1 cellular context compared by ENCODE assay signal in the genomic region with DNA sequence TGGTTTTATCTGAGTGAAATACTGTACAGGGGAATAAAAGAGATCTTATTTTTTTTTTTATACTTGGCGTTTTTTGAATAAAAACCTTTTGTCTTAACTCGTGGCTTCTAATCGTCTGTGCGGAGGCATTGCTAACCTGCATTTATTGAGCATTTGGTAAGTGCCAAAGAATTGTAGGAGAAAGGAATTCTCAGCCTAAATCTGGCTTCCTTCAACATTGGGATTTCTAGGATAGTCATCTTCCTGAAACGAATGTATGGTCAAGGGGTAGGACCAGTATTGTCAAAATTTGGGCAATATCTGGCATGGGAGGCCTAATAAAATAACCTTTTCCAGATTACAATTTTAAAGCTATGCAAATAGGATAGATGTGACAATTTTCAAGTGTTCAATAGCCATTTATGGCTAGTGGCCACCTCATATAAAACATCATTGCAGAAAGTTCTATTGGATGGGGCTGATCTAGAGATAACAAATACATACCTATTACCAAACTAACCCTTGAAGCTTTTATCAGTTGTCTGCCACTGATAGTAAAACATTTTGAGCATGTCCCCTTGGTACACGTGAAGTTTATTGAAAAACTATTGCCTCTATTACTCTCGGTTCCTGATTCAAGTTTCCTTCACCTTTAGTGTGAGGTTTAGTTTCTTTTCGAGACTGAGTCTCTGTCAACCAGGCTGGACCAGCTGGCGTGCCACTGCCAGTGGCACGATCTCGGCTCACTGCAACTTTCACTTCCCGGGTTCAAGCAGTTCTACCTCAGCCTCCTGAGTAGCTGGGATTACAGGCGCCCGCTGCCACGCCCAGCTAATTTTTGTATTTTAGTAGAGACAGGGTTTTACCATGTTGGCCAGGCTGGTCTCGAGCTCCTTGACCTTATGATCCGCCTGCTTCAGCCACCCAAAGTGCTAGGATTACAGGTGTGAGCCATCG.
A peak's percentile ranks its signal among the peaks of the same experiment; 100 is the strongest.
TF ChIP-seq lines count a peak whose summit lies in the region.

No MANE protein-coding gene starts in this region.

TF ChIP-seq in HepG2, 621 proteins besides CTCF, POLR2A, EP300 and RAD21 (continued from another document):
- TF ChIP-seq, protein P1, sequence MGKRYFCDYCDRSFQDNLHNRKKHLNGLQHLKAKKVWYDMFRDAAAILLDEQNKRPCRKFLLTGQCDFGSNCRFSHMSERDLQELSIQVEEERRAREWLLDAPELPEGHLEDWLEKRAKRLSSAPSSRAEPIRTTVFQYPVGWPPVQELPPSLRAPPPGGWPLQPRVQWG (CRISPR knock-in tag; IDR thresholded peaks at IDR 0.05; ENCODE audit: borderline replicate concordance, low read depth), result no peak
- TF ChIP-seq, protein P2, sequence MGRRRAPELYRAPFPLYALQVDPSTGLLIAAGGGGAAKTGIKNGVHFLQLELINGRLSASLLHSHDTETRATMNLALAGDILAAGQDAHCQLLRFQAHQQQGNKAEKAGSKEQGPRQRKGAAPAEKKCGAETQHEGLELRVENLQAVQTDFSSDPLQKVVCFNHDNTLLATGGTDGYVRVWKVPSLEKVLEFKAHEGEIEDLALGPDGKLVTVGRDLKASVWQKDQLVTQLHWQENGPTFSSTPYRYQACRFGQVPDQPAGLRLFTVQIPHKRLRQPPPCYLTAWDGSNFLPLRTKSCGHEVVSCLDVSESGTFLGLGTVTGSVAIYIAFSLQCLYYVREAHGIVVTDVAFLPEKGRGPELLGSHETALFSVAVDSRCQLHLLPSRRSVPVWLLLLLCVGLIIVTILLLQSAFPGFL (CRISPR knock-in tag; IDR thresholded peaks at IDR 0.05), result no peak
- TF ChIP-seq THAP11 (CRISPR knock-in tag; IDR thresholded peaks at IDR 0.05) (peak; percentile 23; the same call in 1 of the 2 replicates), MEF2D (CRISPR knock-in tag; IDR thresholded peaks at IDR 0.05) (0 out of 2 replicates have a peak, but pooled peaks have one; percentile 28), NONO (IDR thresholded peaks at IDR 0.05) (no peak), NONO (CRISPR knock-in tag; conservative IDR thresholded peaks at IDR 0.05) (no peak; the same call in 1 of the 2 replicates), EEA1 (CRISPR knock-in tag; IDR thresholded peaks at IDR 0.05; ENCODE audit: borderline replicate concordance) (no peak), MZF1 (CRISPR knock-in tag; IDR thresholded peaks at IDR 0.05; ENCODE audit: borderline replicate concordance) (no peak), SOX13 (IDR thresholded peaks at IDR 0.05) (no peak), SOX13 (CRISPR knock-in tag; conservative IDR thresholded peaks at IDR 0.05 in 1 of 2, IDR thresholded peaks at IDR 0.05 in 1 of 2) (peak in 1 of 2 experiments; percentile 22; a peak in 1 of 4 replicates), RAD51 (IDR thresholded peaks at IDR 0.05; ENCODE audit: borderline replicate concordance) (no peak), TARDBP (CRISPR knock-in tag; IDR thresholded peaks at IDR 0.05) (no peak), ZNF292 (CRISPR knock-in tag; IDR thresholded peaks at IDR 0.05; ENCODE audit: borderline replicate concordance, low read depth) (0 out of 2 replicates have a peak, but pooled peaks have one; percentile 10), KLF12 (CRISPR knock-in tag; IDR thresholded peaks at IDR 0.05; ENCODE audit: borderline replicate concordance) (no peak), SIN3A (IDR thresholded peaks at IDR 0.05; ENCODE audit: borderline replicate concordance, low read depth, low read length) (0 out of 2 replicates have a peak, but pooled peaks have one; percentile 22), ESRRA (CRISPR knock-in tag; IDR thresholded peaks at IDR 0.05; ENCODE audit: low read depth) (no peak), ARNTL (CRISPR knock-in tag; IDR thresholded peaks at IDR 0.05) (no peak), ZNF652 (CRISPR knock-in tag; IDR thresholded peaks at IDR 0.05; ENCODE audit: borderline replicate concordance, low read depth) (0 out of 2 replicates have a peak, but pooled peaks have one; percentile 8), GLI4 (CRISPR knock-in tag; IDR thresholded peaks at IDR 0.05; ENCODE audit: borderline replicate concordance) (no peak), RXRB (CRISPR knock-in tag; IDR thresholded peaks at IDR 0.05; ENCODE audit: borderline replicate concordance) (peak; percentile 10; the same call in 1 of the 2 replicates), SMARCC2 (IDR thresholded peaks at IDR 0.05) (no peak), GATA4 (IDR thresholded peaks at IDR 0.05; ENCODE audit: borderline replicate concordance, low read depth) (peak; percentile 20; the same call in 1 of the 2 replicates), STAG1 (CRISPR knock-in tag; IDR thresholded peaks at IDR 0.05) (peak; percentile 2; the same call in 1 of the 2 replicates), AGO1 (IDR thresholded peaks at IDR 0.05; ENCODE audit: low read depth, low read length, poor library complexity, severe bottlenecking) (peak; percentile 55), BCL6 (CRISPR knock-in tag; IDR thresholded peaks at IDR 0.05) (no peak), PAF1 (CRISPR knock-in tag; IDR thresholded peaks at IDR 0.05) (peak; percentile 94), SETDB1 (CRISPR knock-in tag; IDR thresholded peaks at IDR 0.05; ENCODE audit: borderline replicate concordance) (peak; percentile 75; the same call in 1 of the 2 replicates), ZNF883 (CRISPR knock-in tag; IDR thresholded peaks at IDR 0.05; ENCODE audit: not compliant biosample characterization) (no peak), RNF2 (conservative IDR thresholded peaks at IDR 0.05; ENCODE audit: low read depth) (no peak), POLR2G (IDR thresholded peaks at IDR 0.05; ENCODE audit: low read depth, low read length) (peak; percentile 49; the same call in 1 of the 2 replicates)
- TF ChIP-seq, protein P3, sequence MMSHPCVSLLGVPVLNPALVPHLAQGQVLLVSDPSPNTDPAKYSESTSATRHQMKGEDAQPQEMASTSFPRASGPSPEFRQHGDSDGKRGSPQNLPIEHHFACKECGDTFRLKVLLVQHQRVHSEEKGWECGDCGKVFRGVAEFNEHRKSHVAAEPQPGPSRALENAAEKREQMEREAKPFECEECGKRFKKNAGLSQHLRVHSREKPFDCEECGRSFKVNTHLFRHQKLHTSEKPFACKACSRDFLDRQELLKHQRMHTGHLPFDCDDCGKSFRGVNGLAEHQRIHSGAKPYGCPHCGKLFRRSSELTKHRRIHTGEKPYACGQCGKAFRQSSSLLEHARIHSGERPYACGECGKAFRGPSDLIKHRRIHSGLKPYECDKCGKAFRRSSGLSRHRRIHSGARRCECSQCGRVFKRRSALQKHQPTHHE (CRISPR knock-in tag; IDR thresholded peaks at IDR 0.05; ENCODE audit: borderline replicate concordance), result no peak
- TF ChIP-seq, protein P4, sequence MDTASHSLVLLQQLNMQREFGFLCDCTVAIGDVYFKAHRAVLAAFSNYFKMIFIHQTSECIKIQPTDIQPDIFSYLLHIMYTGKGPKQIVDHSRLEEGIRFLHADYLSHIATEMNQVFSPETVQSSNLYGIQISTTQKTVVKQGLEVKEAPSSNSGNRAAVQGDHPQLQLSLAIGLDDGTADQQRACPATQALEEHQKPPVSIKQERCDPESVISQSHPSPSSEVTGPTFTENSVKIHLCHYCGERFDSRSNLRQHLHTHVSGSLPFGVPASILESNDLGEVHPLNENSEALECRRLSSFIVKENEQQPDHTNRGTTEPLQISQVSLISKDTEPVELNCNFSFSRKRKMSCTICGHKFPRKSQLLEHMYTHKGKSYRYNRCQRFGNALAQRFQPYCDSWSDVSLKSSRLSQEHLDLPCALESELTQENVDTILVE (CRISPR knock-in tag; IDR thresholded peaks at IDR 0.05), result peak; percentile 39; the same call in 1 of the 2 replicates
- TF ChIP-seq, protein P5, sequence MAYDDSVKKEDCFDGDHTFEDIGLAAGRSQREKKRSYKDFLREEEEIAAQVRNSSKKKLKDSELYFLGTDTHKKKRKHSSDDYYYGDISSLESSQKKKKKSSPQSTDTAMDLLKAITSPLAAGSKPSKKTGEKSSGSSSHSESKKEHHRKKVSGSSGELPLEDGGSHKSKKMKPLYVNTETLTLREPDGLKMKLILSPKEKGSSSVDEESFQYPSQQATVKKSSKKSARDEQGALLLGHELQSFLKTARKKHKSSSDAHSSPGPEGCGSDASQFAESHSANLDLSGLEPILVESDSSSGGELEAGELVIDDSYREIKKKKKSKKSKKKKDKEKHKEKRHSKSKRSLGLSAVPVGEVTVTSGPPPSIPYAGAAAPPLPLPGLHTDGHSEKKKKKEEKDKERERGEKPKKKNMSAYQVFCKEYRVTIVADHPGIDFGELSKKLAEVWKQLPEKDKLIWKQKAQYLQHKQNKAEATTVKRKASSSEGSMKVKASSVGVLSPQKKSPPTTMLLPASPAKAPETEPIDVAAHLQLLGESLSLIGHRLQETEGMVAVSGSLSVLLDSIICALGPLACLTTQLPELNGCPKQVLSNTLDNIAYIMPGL (CRISPR knock-in tag; IDR thresholded peaks at IDR 0.05; ENCODE audit: borderline replicate concordance in 1 of 2, low read depth in 1 of 2), result no peak
- TF ChIP-seq, protein P6, sequence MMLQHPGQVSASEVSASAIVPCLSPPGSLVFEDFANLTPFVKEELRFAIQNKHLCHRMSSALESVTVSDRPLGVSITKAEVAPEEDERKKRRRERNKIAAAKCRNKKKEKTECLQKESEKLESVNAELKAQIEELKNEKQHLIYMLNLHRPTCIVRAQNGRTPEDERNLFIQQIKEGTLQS (CRISPR knock-in tag; IDR thresholded peaks at IDR 0.05), result no peak
- TF ChIP-seq, protein P7, sequence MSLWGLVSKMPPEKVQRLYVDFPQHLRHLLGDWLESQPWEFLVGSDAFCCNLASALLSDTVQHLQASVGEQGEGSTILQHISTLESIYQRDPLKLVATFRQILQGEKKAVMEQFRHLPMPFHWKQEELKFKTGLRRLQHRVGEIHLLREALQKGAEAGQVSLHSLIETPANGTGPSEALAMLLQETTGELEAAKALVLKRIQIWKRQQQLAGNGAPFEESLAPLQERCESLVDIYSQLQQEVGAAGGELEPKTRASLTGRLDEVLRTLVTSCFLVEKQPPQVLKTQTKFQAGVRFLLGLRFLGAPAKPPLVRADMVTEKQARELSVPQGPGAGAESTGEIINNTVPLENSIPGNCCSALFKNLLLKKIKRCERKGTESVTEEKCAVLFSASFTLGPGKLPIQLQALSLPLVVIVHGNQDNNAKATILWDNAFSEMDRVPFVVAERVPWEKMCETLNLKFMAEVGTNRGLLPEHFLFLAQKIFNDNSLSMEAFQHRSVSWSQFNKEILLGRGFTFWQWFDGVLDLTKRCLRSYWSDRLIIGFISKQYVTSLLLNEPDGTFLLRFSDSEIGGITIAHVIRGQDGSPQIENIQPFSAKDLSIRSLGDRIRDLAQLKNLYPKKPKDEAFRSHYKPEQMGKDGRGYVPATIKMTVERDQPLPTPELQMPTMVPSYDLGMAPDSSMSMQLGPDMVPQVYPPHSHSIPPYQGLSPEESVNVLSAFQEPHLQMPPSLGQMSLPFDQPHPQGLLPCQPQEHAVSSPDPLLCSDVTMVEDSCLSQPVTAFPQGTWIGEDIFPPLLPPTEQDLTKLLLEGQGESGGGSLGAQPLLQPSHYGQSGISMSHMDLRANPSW (CRISPR knock-in tag; IDR thresholded peaks at IDR 0.05; ENCODE audit: borderline replicate concordance), result peak; percentile 15; the same call in 1 of the 2 replicates
- TF ChIP-seq, protein P8, sequence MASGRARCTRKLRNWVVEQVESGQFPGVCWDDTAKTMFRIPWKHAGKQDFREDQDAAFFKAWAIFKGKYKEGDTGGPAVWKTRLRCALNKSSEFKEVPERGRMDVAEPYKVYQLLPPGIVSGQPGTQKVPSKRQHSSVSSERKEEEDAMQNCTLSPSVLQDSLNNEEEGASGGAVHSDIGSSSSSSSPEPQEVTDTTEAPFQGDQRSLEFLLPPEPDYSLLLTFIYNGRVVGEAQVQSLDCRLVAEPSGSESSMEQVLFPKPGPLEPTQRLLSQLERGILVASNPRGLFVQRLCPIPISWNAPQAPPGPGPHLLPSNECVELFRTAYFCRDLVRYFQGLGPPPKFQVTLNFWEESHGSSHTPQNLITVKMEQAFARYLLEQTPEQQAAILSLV (CRISPR knock-in tag; IDR thresholded peaks at IDR 0.05; ENCODE audit: borderline replicate concordance), result no peak
- TF ChIP-seq, protein P9, sequence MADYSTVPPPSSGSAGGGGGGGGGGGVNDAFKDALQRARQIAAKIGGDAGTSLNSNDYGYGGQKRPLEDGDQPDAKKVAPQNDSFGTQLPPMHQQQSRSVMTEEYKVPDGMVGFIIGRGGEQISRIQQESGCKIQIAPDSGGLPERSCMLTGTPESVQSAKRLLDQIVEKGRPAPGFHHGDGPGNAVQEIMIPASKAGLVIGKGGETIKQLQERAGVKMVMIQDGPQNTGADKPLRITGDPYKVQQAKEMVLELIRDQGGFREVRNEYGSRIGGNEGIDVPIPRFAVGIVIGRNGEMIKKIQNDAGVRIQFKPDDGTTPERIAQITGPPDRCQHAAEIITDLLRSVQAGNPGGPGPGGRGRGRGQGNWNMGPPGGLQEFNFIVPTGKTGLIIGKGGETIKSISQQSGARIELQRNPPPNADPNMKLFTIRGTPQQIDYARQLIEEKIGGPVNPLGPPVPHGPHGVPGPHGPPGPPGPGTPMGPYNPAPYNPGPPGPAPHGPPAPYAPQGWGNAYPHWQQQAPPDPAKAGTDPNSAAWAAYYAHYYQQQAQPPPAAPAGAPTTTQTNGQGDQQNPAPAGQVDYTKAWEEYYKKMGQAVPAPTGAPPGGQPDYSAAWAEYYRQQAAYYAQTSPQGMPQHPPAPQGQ (CRISPR knock-in tag; IDR thresholded peaks at IDR 0.05; ENCODE audit: borderline replicate concordance), result no peak
- TF ChIP-seq, protein P10, sequence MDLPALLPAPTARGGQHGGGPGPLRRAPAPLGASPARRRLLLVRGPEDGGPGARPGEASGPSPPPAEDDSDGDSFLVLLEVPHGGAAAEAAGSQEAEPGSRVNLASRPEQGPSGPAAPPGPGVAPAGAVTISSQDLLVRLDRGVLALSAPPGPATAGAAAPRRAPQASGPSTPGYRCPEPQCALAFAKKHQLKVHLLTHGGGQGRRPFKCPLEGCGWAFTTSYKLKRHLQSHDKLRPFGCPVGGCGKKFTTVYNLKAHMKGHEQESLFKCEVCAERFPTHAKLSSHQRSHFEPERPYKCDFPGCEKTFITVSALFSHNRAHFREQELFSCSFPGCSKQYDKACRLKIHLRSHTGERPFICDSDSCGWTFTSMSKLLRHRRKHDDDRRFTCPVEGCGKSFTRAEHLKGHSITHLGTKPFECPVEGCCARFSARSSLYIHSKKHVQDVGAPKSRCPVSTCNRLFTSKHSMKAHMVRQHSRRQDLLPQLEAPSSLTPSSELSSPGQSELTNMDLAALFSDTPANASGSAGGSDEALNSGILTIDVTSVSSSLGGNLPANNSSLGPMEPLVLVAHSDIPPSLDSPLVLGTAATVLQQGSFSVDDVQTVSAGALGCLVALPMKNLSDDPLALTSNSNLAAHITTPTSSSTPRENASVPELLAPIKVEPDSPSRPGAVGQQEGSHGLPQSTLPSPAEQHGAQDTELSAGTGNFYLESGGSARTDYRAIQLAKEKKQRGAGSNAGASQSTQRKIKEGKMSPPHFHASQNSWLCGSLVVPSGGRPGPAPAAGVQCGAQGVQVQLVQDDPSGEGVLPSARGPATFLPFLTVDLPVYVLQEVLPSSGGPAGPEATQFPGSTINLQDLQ (CRISPR knock-in tag; IDR thresholded peaks at IDR 0.05), result no peak
